In the genomic region with DNA sequence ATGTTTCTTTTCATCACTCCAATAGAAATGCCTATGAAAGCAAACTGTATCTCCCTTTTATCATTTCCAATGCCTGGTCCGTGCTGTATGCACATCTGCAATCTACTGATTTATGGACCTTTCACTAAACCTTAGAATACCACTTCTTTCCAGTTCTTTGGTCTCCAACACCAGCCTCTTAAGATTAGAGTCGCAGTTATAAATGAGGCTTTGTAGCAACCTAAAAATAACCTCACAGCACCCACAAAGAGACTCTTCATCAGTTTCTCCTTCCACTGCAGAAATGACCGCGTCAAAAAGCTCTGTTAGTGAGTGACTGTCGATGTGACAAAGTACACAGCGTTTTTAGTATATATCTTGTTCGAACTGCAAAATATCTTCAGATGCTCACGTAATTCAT, we compare ENCODE assay signal across 26 cellular contexts.
"Had no signal": no experiment of that assay in that cellular context is flagged by ENCODE, and none has a peak within 500 bp of the region (broad histone marks: within the 10 kb centered on the region; RNA-seq: fewer than 3 reads in every experiment).

No MANE protein-coding gene starts in this region.

- H3K4me3 ChIP-seq: Peyer's patch, SJCRH30 had no signal

- H3K4me2 ChIP-seq: KMS-11 had no signal

- H3K9me3 ChIP-seq: Peyer's patch, SJCRH30 had no signal

- H3K27ac ChIP-seq: KMS-11, Peyer's patch, RWPE1, SJCRH30 had no signal

- H3K27ac Mint-ChIP-seq: activated CD8-positive, alpha-beta T cell treated with anti-CD3 and anti-CD28 coated beads for 36 hours; activated naive CD4-positive, alpha-beta T cell treated with anti-CD3 and anti-CD28 coated beads, Interleukin-2, amount 50 U/mL, for 24 hours; activated naive CD8-positive, alpha-beta T cell treated with anti-CD3 and anti-CD28 coated beads, Interleukin-2, amount 50 U/mL, for 24 hours; T-helper 2 cell treated with Interferon-gamma antibody and Interleukin-4, amounts not matched to agents 5 μg/mL and 100 μg/mL, for 36 hours had no signal

- H3K27me3 ChIP-seq: Peyer's patch, SJCRH30 had no signal

- H3K27me3 Mint-ChIP-seq: activated CD8-positive, alpha-beta T cell treated with anti-CD3 and anti-CD28 coated beads for 36 hours; brain had no signal

- H3K4me1 ChIP-seq: Peyer's patch, SJCRH30 had no signal

- H3K9me3 Mint-ChIP-seq: activated CD8-positive, alpha-beta T cell treated with anti-CD3 and anti-CD28 coated beads for 36 hours; activated naive CD4-positive, alpha-beta T cell treated with anti-CD3 and anti-CD28 coated beads, Interleukin-2, amount 50 U/mL, for 24 hours; activated naive CD8-positive, alpha-beta T cell treated with anti-CD3 and anti-CD28 coated beads, Interleukin-2, amount 50 U/mL, for 24 hours; brain; T-helper 2 cell treated with Interferon-gamma antibody and Interleukin-4, amounts not matched to agents 5 μg/mL and 100 μg/mL, for 36 hours had no signal

- DNase-seq: activated CD4-positive, alpha-beta T cell treated with anti-CD3 and anti-CD28 coated beads for 4 hours; activated CD8-positive, alpha-beta memory T cell treated with anti-CD3 and anti-CD28 coated beads, Interleukin-2, amount 50 U/mL, for 48 hours; activated CD8-positive, alpha-beta T cell treated with anti-CD3 and anti-CD28 coated beads for 36 hours; activated naive CD8-positive, alpha-beta T cell treated with anti-CD3 and anti-CD28 coated beads, Interleukin-2, amount 50 U/mL, for 24 hours; activated T-cell treated with anti-CD3 and anti-CD28 coated beads, Interleukin-2, amount 50 U/mL, for 1 hour; amygdala; NCI-H1092; NCI-H1417; NCI-H2029; NCI-H2107; NCI-H2171 treated with DMSO at 0.1 percent for 48 hours; NCI-H226; NCI-H526; NCI-H774; OCI-M1; Peyer's patch; Right ventricle myocardium superior; SJCRH30; SW 1271 had no signal

- ATAC-seq: activated CD4-positive, CD25-positive, alpha-beta regulatory T cell treated with anti-CD3 and anti-CD28 coated beads, Interleukin-2, amount 50 U/mL, for 24 hours; activated CD8-positive, alpha-beta T cell treated with anti-CD3 and anti-CD28 coated beads for 36 hours; activated naive CD8-positive, alpha-beta T cell treated with anti-CD3 and anti-CD28 coated beads, Interleukin-2, amount 50 U/mL, for 24 hours; SK-N-SH treated with all-trans-retinoic acid at 6 μM for 48 hours had no signal

- H3K36me3 Mint-ChIP-seq: activated naive CD4-positive, alpha-beta T cell treated with anti-CD3 and anti-CD28 coated beads, Interleukin-2, amount 50 U/mL, for 24 hours; brain had no signal

- H3K9ac ChIP-seq: KMS-11 had no signal

- H3K36me3 ChIP-seq: Peyer's patch, SJCRH30 had no signal

- H3K4me3 Mint-ChIP-seq: activated CD8-positive, alpha-beta T cell treated with anti-CD3 and anti-CD28 coated beads for 36 hours; activated naive CD4-positive, alpha-beta T cell treated with anti-CD3 and anti-CD28 coated beads, Interleukin-2, amount 50 U/mL, for 24 hours; activated naive CD8-positive, alpha-beta T cell treated with anti-CD3 and anti-CD28 coated beads, Interleukin-2, amount 50 U/mL, for 24 hours; brain; T-helper 2 cell treated with Interferon-gamma antibody and Interleukin-4, amounts not matched to agents 5 μg/mL and 100 μg/mL, for 36 hours had no signal
